24 cellular contexts compared by ENCODE assay signal in genomic region chr4:167183036-167183435, GRCh38. TPM values are rescaled to one million over a fixed set of nuclear protein-coding genes. Genes with fewer than 3 reads are reported as not detected.
DNase-seq lines count a peak whose midpoint lies in the region; ATAC-seq and TF ChIP-seq lines count a peak whose summit lies in the region.
"Had no signal": no experiment of that assay in that cellular context is flagged by ENCODE, and none has a peak within 500 bp of the region (broad histone marks: within the 10 kb centered on the region; RNA-seq: fewer than 3 reads in every experiment).

No MANE protein-coding gene starts in this region.

- no peaks in the 10 kb centered on the region for H3K9me3 ChIP-seq in prostate gland
- H3K9me3 ChIP-seq: BE2C, MG63, SK-N-SH had no signal

- TF ChIP-seq CTCF in dorsolateral prefrontal cortex (IDR thresholded peaks at IDR 0.05 in 54 of 56, conservative IDR thresholded peaks at IDR 0.05 in 2 of 56; ENCODE audit: low read depth in 1 of 56, partially characterized antibody in 56 of 56) (peak in 1 of 56 donors; percentile 7), prostate gland (IDR thresholded peaks at IDR 0.05) (no peak)

- peak overlapping the region in 54 of 59 donors; percentile 0 to 87 (median 69) for H3K27ac ChIP-seq in dorsolateral prefrontal cortex
- peak overlapping the region; percentile 66 for H3K27ac ChIP-seq in layer of hippocampus (ENCODE audit: low read depth, low read length)
- H3K27ac ChIP-seq in prostate gland: no peak overlapping the region

- TF ChIP-seq POLR2A in prostate gland (IDR thresholded peaks at IDR 0.05): no peak

- H3K4me3 ChIP-seq in dorsolateral prefrontal cortex: peak overlapping the region in 1 of 59 donors; percentile 22
- no peak overlapping the region for H3K4me3 ChIP-seq in prostate gland
- H3K4me3 ChIP-seq: MG63 had no signal

- DNase-seq in dorsolateral prefrontal cortex (peak in 2 of 10 donors; percentile 19 to 59), putamen (ENCODE audit: low spot score) (peak; percentile 29), A172 (ENCODE audit: low spot score) (no peak), prostate gland (ENCODE audit: low spot score) (no peak), HCEC 1CT (no peak)
- DNase-seq: BE2C; Calu3; CD8-positive, alpha-beta memory T cell; DMS79 treated with DMSO at 0.1 percent for 48 hours; GF-D8; GOT3; IMR-90; KG1; MG63; NCI-H2029; NCI-H446 treated with DMSO at 0.1 percent for 48 hours; NCI-H526; NCI-H82; NK-92 treated with Interleukin-12 subunit alpha and Interleukin-12 subunit beta, amount 100 ng/mL, for 24 hours; PC-3; SK-N-SH had no signal

- no peaks in the 10 kb centered on the region for H3K4me1 ChIP-seq in prostate gland (replicated peaks)

- no peak for ATAC-seq in HG02870 (IDR thresholded peaks at IDR 0.05; ENCODE audit: unreplicated experiment)
- ATAC-seq: HCT116, PC-3 had no signal

- intact Hi-C loops in dorsolateral prefrontal cortex (cut with DNase I): no loop called here
- intact Hi-C loops in prostate gland (cut with DNase I): no loop called here

- no peaks in the 10 kb centered on the region for H3K36me3 ChIP-seq in prostate gland
- H3K36me3 ChIP-seq: BE2C, MG63 had no signal

- no peaks in the 10 kb centered on the region for H3K27me3 ChIP-seq in dorsolateral prefrontal cortex
- no peaks in the 10 kb centered on the region for H3K27me3 ChIP-seq in layer of hippocampus (ENCODE audit: control insufficient read depth, insufficient read depth, low read length)
- no peaks in the 10 kb centered on the region for H3K27me3 ChIP-seq in prostate gland (replicated peaks; ENCODE audit: insufficient read depth)
- H3K27me3 ChIP-seq: BE2C, MG63 had no signal

RNA-seq across cellular contexts. Expression of gene SPOCK3, which starts 51.3 kb away (rescaled TPM):
- total RNA-seq in dorsolateral prefrontal cortex: 100 to 1,000 TPM in 76 of 120 experiments, 10 to 100 TPM in 44; 36.8 to 343 (median 112) TPM
- total RNA-seq in A172 (2014; rRNA removed; shearing (Covaris generic)): 0.19 and 0.26 TPM in 2 replicates
- 10 to 100 TPM; 18.1 to 22.8 TPM for total RNA-seq in prostate gland
- total RNA-seq: CD8-positive, alpha-beta memory T cell; IMR-90 had no signal

Comparison
In these comparisons a context has a peak if more than half of its experiments do, and no peak if none do; other contexts are left out.
1. H3K27ac ChIP-seq: peak in dorsolateral prefrontal cortex (54 of 59) and layer of hippocampus (single experiment); none in prostate gland (0 of 2).
2. RNA of gene SPOCK3, which starts 51.3 kb away (total RNA-seq): 36.8 to 343 TPM in dorsolateral prefrontal cortex and 18.1 to 22.8 TPM in prostate gland; 0.19 to 0.26 TPM in A172; every median in the first group is over 10 times any median in the second.